12 cellular contexts compared by ENCODE assay signal in the genomic region with DNA sequence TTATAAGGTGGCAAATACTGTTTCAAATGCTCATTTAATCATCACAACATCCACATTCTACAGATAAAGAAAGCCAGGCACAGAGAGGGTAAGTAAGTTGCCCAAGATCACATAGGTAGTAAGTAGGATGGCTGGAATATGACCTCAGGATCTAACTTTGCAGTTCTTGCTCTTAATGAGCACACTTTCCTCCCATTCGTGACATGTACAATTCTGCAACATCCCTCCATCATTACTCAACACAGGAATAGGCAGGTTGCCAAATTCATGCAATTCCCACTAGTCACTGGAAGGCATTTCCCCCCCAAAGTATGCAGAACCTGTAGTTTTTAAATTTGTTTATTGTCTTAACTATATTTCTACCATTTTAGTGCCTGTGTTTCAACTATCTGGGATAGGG.
A peak's percentile ranks its signal among the peaks of the same experiment; 100 is the strongest.
DNase-seq lines count a peak whose midpoint lies in the region; ATAC-seq and TF ChIP-seq lines count a peak whose summit lies in the region.
"Had no signal": no experiment of that assay in that cellular context is flagged by ENCODE, and none has a peak within 500 bp of the region (broad histone marks: within the 10 kb centered on the region; RNA-seq: fewer than 3 reads in every experiment).

No MANE protein-coding gene starts in this region.

- POLR2A ChIA-PET in PC-3 (lab: Charles Lee; ENCODE audit: unreplicated experiment): no interaction called here

- no peak overlapping the region for H2AFZ ChIP-seq in PC-3 (ENCODE audit: low read length)

- TF ChIP-seq CTCF in PC-3 (conservative IDR thresholded peaks at IDR 0.05; ENCODE audit: low read depth, low read length): no peak
- TF ChIP-seq CTCF in fibroblast of the aortic adventitia (IDR thresholded peaks at IDR 0.05; ENCODE audit: insufficient read depth, low read length): no peak

- no peak overlapping the region for H3K4me2 ChIP-seq in PC-3 (ENCODE audit: low read length)

- H3K9me2 ChIP-seq in PC-3 (replicated peaks; ENCODE audit: low read length): no peaks in the 10 kb centered on the region

- H3K27ac ChIP-seq in PC-3 (ENCODE audit: low read length): no peak overlapping the region

- no peaks in the 10 kb centered on the region for H3K9me3 ChIP-seq in PC-3 (ENCODE audit: low read length)

- no peaks in the 10 kb centered on the region for H3K4me1 ChIP-seq in PC-3 (ENCODE audit: insufficient read depth, low read length)

- CTCF ChIA-PET in PC-3 (lab: Charles Lee): no interaction called here

- H3K4me3 ChIP-seq in PC-3 (ENCODE audit: low read length) (no peak overlapping the region), fibroblast of the aortic adventitia (ENCODE audit: low read depth, low read length) (no peak overlapping the region), skeletal muscle cell (ENCODE audit: low read depth, low read length) (no peak overlapping the region)

- no TSS peak for BruUV-seq in PC-3 (replicated peaks; lab: Mats Ljungman, UMichigan)

- H3K27me3 ChIP-seq in PC-3 (ENCODE audit: low read length): no peaks in the 10 kb centered on the region

- no peak overlapping the region for H3K9ac ChIP-seq in PC-3 (ENCODE audit: low read length)

- H3F3A ChIP-seq in PC-3 (ENCODE audit: low read length, unreplicated experiment): no peaks in the 10 kb centered on the region

- peak; percentile 90 for DNase-seq in EL
- peak; percentile 4 for DNase-seq in PC-3
- peak; percentile 6 for DNase-seq in fibroblast of the aortic adventitia (ENCODE audit: low read depth)
- DNase-seq in skeletal muscle cell (ENCODE audit: low read depth): peak; percentile 90
- no peak for DNase-seq in HuH-7 (ENCODE audit: low spot score)
- DNase-seq in putamen (ENCODE audit: low spot score): no peak
- no peak for DNase-seq in DMS79 (lab: John Stamatoyannopoulos, UW)
- no peak for DNase-seq in HUDEP-2 (lab: John Stamatoyannopoulos, UW; ENCODE audit: unreplicated experiment in 76 of 76)
- DNase-seq: activated CD4-positive, alpha-beta memory T cell treated with anti-CD3 and anti-CD28 coated beads for 36 hours; activated naive CD4-positive, alpha-beta T cell; NCI-H82; T-helper 1 cell had no signal

- H3K79me2 ChIP-seq in PC-3 (ENCODE audit: low read length): no peaks in the 10 kb centered on the region

- ATAC-seq in PC-3: no peak

- H3K36me3 ChIP-seq in PC-3 (ENCODE audit: low read depth, low read length): no peaks in the 10 kb centered on the region

- no peaks in the 10 kb centered on the region for H4K20me1 ChIP-seq in PC-3 (ENCODE audit: low read length)

- intact Hi-C loops in PC-3 (cut with micrococcal nuclease): no loop called here

Comparison
In these comparisons a context has a peak if more than half of its experiments do, and no peak if none do; other contexts are left out.
1. DNase-seq: peak in EL (single experiment), PC-3 (single experiment), fibroblast of the aortic adventitia (single experiment) and skeletal muscle cell (single experiment); none in HuH-7 (single experiment), putamen (single experiment), DMS79 (single experiment) and HUDEP-2 (0 of 76).